In genomic region chr2:187842978-187843847, GRCh38 we compare ENCODE assay signal across 8 cellular contexts.
DNase-seq lines count a peak whose midpoint lies in the region; ATAC-seq, FAIRE-seq and TF ChIP-seq lines count a peak whose summit lies in the region.

No MANE protein-coding gene starts in this region.

- DNase-seq in Ammon's horn (ENCODE audit: low spot score) (peak; percentile 63), HL-60 (ENCODE audit: low read depth in 1 of 2, low spot score in 1 of 2) (peak in 1 of 2 experiments; percentile 24), OCI-M1 (lab: John Stamatoyannopoulos, UW) (peak; percentile 82), endothelial cell of umbilical vein (ENCODE audit: low read depth, low spot score) (peak; percentile 75), non-pigmented ciliary epithelial cell (ENCODE audit: low read depth) (peak; percentile 54), cerebellum (ENCODE audit: low spot score) (no peak), NCI-H774 (lab: John Stamatoyannopoulos, UW) (no peak)

- ATAC-seq in GM18873 (IDR thresholded peaks at IDR 0.05; ENCODE audit: low FRiP score, unreplicated experiment): peak; percentile 72

- no peak overlapping the region for H3K4me3 ChIP-seq in HL-60 (replicated peaks; ENCODE audit: insufficient read depth, low read length)
- H3K4me3 ChIP-seq in endothelial cell of umbilical vein (replicated peaks in 1 of 3; ENCODE audit: insufficient read depth in 1 of 3, low read depth in 1 of 3, low read length in 3 of 3): no peak overlapping the region

- dilution Hi-C loops in endothelial cell of umbilical vein (cut with MboI; ENCODE audit: extremely low pct_ligation_motif_present, low sequenced_read_pairs): no loop called here

- H3K27me3 ChIP-seq in HL-60 (ENCODE audit: insufficient read depth, poor library complexity, severe bottlenecking) (no peaks in the 10 kb centered on the region), endothelial cell of umbilical vein (ENCODE audit: control insufficient read depth in 2 of 2, insufficient read depth in 2 of 2, low read length in 2 of 2) (no peaks in the 10 kb centered on the region)

- no peaks in the 10 kb centered on the region for H3K4me1 ChIP-seq in endothelial cell of umbilical vein (ENCODE audit: control insufficient read depth, extremely low read depth, insufficient read depth, low read length)

- no peaks in the 10 kb centered on the region for H3K9me3 ChIP-seq in endothelial cell of umbilical vein (replicated peaks; ENCODE audit: control insufficient read depth, insufficient read depth, low read length)

- CTCF ChIA-PET in endothelial cell of umbilical vein (lab: Charles Lee): interaction anchor here (0.6 to 4.9 kb wide), 36 partner anchors 10 to 1569 kb away, joined by 3 to 163 read pairs (median 4); partner anchors contain the start of genes GULP1 and TFPI

- TF ChIP-seq CTCF in HL-60 (IDR thresholded peaks at IDR 0.05; ENCODE audit: insufficient read depth, low read length) (peak; percentile 22), endothelial cell of umbilical vein (IDR thresholded peaks at IDR 0.05; ENCODE audit: extremely low read depth in 1 of 2, insufficient read depth in 1 of 2, low read depth in 1 of 2, low read length in 2 of 2) (peak; percentile 39 to 43)

- H3K9me1 ChIP-seq in endothelial cell of umbilical vein (replicated peaks; ENCODE audit: control insufficient read depth, extremely low read depth, insufficient read depth, low read length): no peaks in the 10 kb centered on the region

- H3K4me2 ChIP-seq in endothelial cell of umbilical vein (ENCODE audit: insufficient read depth, low read length): peak overlapping the region; percentile 40

- POLR2A ChIA-PET in endothelial cell of umbilical vein (lab: Charles Lee): interaction anchor here (0.9 kb wide), 1 partner anchor 343 kb away, joined by 4 read pairs; no protein-coding TSS in a partner anchor

- no peak overlapping the region for H3K27ac ChIP-seq in HL-60 (replicated peaks)
- H3K27ac ChIP-seq in endothelial cell of umbilical vein (ENCODE audit: insufficient read depth, low read depth, low read length): no peak overlapping the region

- intact Hi-C loops in endothelial cell of umbilical vein (cut with micrococcal nuclease): loop anchor here (1.0 to 5.0 kb wide), 8 partner anchors 184 to 1569 kb away; partner anchors contain the start of gene GULP1

- H3K79me2 ChIP-seq in endothelial cell of umbilical vein (ENCODE audit: control insufficient read depth, insufficient read depth, low read length): no peaks in the 10 kb centered on the region

- peak; percentile 83 for FAIRE-seq in endothelial cell of umbilical vein (lab: Jason Lieb, UNC)

- H2AFZ ChIP-seq in endothelial cell of umbilical vein (ENCODE audit: low read depth, low read length): peak overlapping the region; percentile 71

- no peaks in the 10 kb centered on the region for H4K20me1 ChIP-seq in endothelial cell of umbilical vein (replicated peaks; ENCODE audit: control insufficient read depth, extremely low read depth, insufficient read depth, low read length)

- no TSS peak for BruUV-seq in endothelial cell of umbilical vein (replicated peaks; lab: Mats Ljungman, UMichigan)

- TF ChIP-seq POLR2A in endothelial cell of umbilical vein (IDR thresholded peaks at IDR 0.05; ENCODE audit: low read depth, low read length): no peak

- no peaks in the 10 kb centered on the region for H3K36me3 ChIP-seq in endothelial cell of umbilical vein (ENCODE audit: control insufficient read depth in 2 of 2, extremely low read depth in 1 of 2, insufficient read depth in 2 of 2, low read length in 2 of 2)

- no peak overlapping the region for H3K9ac ChIP-seq in endothelial cell of umbilical vein (replicated peaks; ENCODE audit: extremely low read depth, insufficient read depth, low read length)

TF ChIP-seq in endothelial cell of umbilical vein, 7 proteins besides CTCF, POLR2A, EP300 and RAD21:
- TF ChIP-seq FOS (IDR thresholded peaks at IDR 0.05; ENCODE audit: borderline replicate concordance, insufficient read depth, low read length): no peak
- no peak for TF ChIP-seq EZH2 (IDR thresholded peaks at IDR 0.05; ENCODE audit: borderline replicate concordance, low read depth, low read length, severe bottlenecking)
- TF ChIP-seq MAX (IDR thresholded peaks at IDR 0.05; ENCODE audit: insufficient read depth, insufficient read length): no peak
- TF ChIP-seq GATA2 (IDR thresholded peaks at IDR 0.05; ENCODE audit: insufficient read depth, insufficient read length, low read depth, low read length): no peak
- no peak for TF ChIP-seq MYC (IDR thresholded peaks at IDR 0.05; ENCODE audit: low read depth, low read length)

Comparison
In these comparisons a context has a peak if more than half of its experiments do, and no peak if none do; other contexts are left out.
1. DNase-seq: peak in Ammon's horn (single experiment), OCI-M1 (single experiment), endothelial cell of umbilical vein (single experiment) and non-pigmented ciliary epithelial cell (single experiment); none in cerebellum (single experiment) and NCI-H774 (single experiment).